Comparison of ENCODE assay signal across 26 cellular contexts in genomic region chr12:43733687-43734086, GRCh38. TPM values are rescaled to one million over a fixed set of nuclear protein-coding genes. Genes with fewer than 3 reads are reported as not detected.
DNase-seq lines count a peak whose midpoint lies in the region; ATAC-seq, FAIRE-seq and TF ChIP-seq lines count a peak whose summit lies in the region.
"Had no signal": no experiment of that assay in that cellular context is flagged by ENCODE, and none has a peak within 500 bp of the region (broad histone marks: within the 10 kb centered on the region; RNA-seq: fewer than 3 reads in every experiment).

No MANE protein-coding gene starts in this region.

- H3K4me1 ChIP-seq in SK-N-SH (ENCODE audit: control insufficient read depth in 1 of 2, insufficient read depth in 2 of 2, low read depth in 1 of 2, low read length in 1 of 2), result peaks cover 0 to 10% of the 10 kb centered on the region in 2 experiments; a peak in 1 of 4 replicates
- H3K4me1 ChIP-seq in kidney (ENCODE audit: control insufficient read depth in 1 of 2, insufficient read depth in 1 of 2, low read depth in 1 of 2, low read length in 2 of 2), result no peaks in the 10 kb centered on the region
- H3K4me1 ChIP-seq: uterus had no signal

- H3K9me3 ChIP-seq in SK-N-SH (no peaks in the 10 kb centered on the region), kidney (ENCODE audit: control insufficient read depth in 1 of 2, low read length in 2 of 2) (no peaks in the 10 kb centered on the region)
- H3K9me3 ChIP-seq: MG63, thoracic aorta, uterus had no signal

- no peak for TF ChIP-seq EP300 in SK-N-SH (IDR thresholded peaks at IDR 0.05; ENCODE audit: borderline replicate concordance in 1 of 2, low read depth in 1 of 2, low read length in 1 of 2)

- WGBS in SK-N-SH (ENCODE audit: low lambda C conversion rate), result 91% methylated on average over 3 of the region's 3 CpGs

- H3K36me3 ChIP-seq in SK-N-SH (replicated peaks in 1 of 2; ENCODE audit: control insufficient read depth in 1 of 2, insufficient read depth in 2 of 2, low read length in 1 of 2) (peaks cover 2 to 31% of the 10 kb centered on the region in 2 experiments), kidney (ENCODE audit: control insufficient read depth in 1 of 2, insufficient read depth in 2 of 2, low read length in 2 of 2) (peaks cover 5 to 7% of the 10 kb centered on the region in 2 donors)
- H3K36me3 ChIP-seq: thoracic aorta, uterus had no signal

- no peaks in the 10 kb centered on the region for H3F3A ChIP-seq in SK-N-SH (replicated peaks; ENCODE audit: insufficient read depth)

- FAIRE-seq in kidney (lab: Jason Lieb, UNC), result no peak
- FAIRE-seq: endometrium had no signal

- TF ChIP-seq RAD21 in SK-N-SH (IDR thresholded peaks at IDR 0.05; ENCODE audit: low read length), result no peak

- no peaks in the 10 kb centered on the region for H4K20me1 ChIP-seq in SK-N-SH (ENCODE audit: insufficient read depth)

- no peaks in the 10 kb centered on the region for H3K79me2 ChIP-seq in SK-N-SH (ENCODE audit: insufficient read depth)

- no peak for DNase-seq in SK-N-SH
- no peak for DNase-seq in LNCaP clone FGC (ENCODE audit: low read depth)
- no peak for DNase-seq in choroid plexus epithelial cell (ENCODE audit: low read depth)
- DNase-seq in kidney, result no peak
- DNase-seq in AG08395 (ENCODE audit: low spot score), result no peak
- DNase-seq in NCI-H510A treated with DMSO at 0.1 percent for 48 hours (lab: John Stamatoyannopoulos, UW), result no peak
- DNase-seq in NCI-H1694 (lab: John Stamatoyannopoulos, UW), result no peak
- DNase-seq: activated CD8-positive, alpha-beta T cell treated with anti-CD3 and anti-CD28 coated beads, Interleukin-2, amount 10 ng/mL, durations not matched to agents 7 days and 5 days; activated naive CD8-positive, alpha-beta T cell treated with anti-CD3 and anti-CD28 coated beads for 36 hours; aorta; central memory CD4-positive, alpha-beta T cell; dermis blood vessel endothelial cell; DMS79; MG63; midbrain; naive thymus-derived CD4-positive, alpha-beta T cell; NCI-H1105 treated with DMSO at 0.1 percent for 48 hours; NCI-H2081; NCI-H345; NCI-H748 treated with DMSO at 0.1 percent for 48 hours; occipital lobe; uterus had no signal

- H2AFZ ChIP-seq in SK-N-SH (ENCODE audit: low read depth), result no peak overlapping the region

- H3K9me2 ChIP-seq in SK-N-SH, result no peaks in the 10 kb centered on the region

- intact Hi-C loops in kidney (cut with DNase I), result no loop called here

- H3K4me2 ChIP-seq in SK-N-SH, result no peak overlapping the region

- no peak overlapping the region for H3K27ac ChIP-seq in SK-N-SH (ENCODE audit: low read depth in 2 of 2, low read length in 1 of 2)
- no peak overlapping the region for H3K27ac ChIP-seq in kidney (ENCODE audit: low read depth in 2 of 2, low read length in 2 of 2)
- H3K27ac ChIP-seq: skin epidermis, thoracic aorta, uterus had no signal

- TF ChIP-seq CTCF in SK-N-SH (IDR thresholded peaks at IDR 0.05), result peak; percentile 20; the same call in 1 of the 2 replicates
- TF ChIP-seq CTCF in LNCaP clone FGC (IDR thresholded peaks at IDR 0.05; ENCODE audit: control insufficient read depth, extremely low read depth, insufficient read depth), result peak; percentile 26; the same call in 1 of the 2 replicates
- peak; percentile 9 for TF ChIP-seq CTCF in choroid plexus epithelial cell (conservative IDR thresholded peaks at IDR 0.05; ENCODE audit: low read depth, low read length)
- no peak for TF ChIP-seq CTCF in kidney (IDR thresholded peaks at IDR 0.05; ENCODE audit: borderline replicate concordance, extremely low read depth, insufficient read depth)

- H3K9ac ChIP-seq in SK-N-SH (no peak overlapping the region), kidney (ENCODE audit: low read length in 2 of 2) (no peak overlapping the region)

- CTCF ChIA-PET in SK-N-SH (lab: Yijun Ruan, JAX), result interaction anchor here (1.2 kb wide), 1 partner anchor 290 kb away, joined by 4 read pairs; no protein-coding TSS in a partner anchor

- no peaks in the 10 kb centered on the region for H3K27me3 ChIP-seq in SK-N-SH (ENCODE audit: insufficient read depth)
- H3K27me3 ChIP-seq: MG63, uterus had no signal

- no peak overlapping the region for H3K4me3 ChIP-seq in SK-N-SH (ENCODE audit: low read depth in 2 of 2, low read length in 1 of 2)
- no peak overlapping the region for H3K4me3 ChIP-seq in LNCaP clone FGC (ENCODE audit: low read depth, low read length)
- no peak overlapping the region for H3K4me3 ChIP-seq in choroid plexus epithelial cell (ENCODE audit: low read depth, low read length)
- no peak overlapping the region for H3K4me3 ChIP-seq in kidney (ENCODE audit: low read length in 2 of 2)
- H3K4me3 ChIP-seq: MG63, skin epidermis, thoracic aorta, uterus had no signal

- POLR2A ChIA-PET in SK-N-SH (lab: Yijun Ruan, JAX), result no interaction called here

- ATAC-seq in SK-N-SH treated with all-trans-retinoic acid at 6 μM for 48 hours, result no peak
- ATAC-seq: activated CD8-positive, alpha-beta T cell treated with anti-CD3 and anti-CD28 coated beads, Interleukin-2, amount 10 ng/mL, durations not matched to agents 7 days and 5 days; naive thymus-derived CD4-positive, alpha-beta T cell had no signal

TF ChIP-seq in SK-N-SH, 30 proteins besides CTCF, POLR2A, EP300 and RAD21 (continues in another document):
- TF ChIP-seq MAX (IDR thresholded peaks at IDR 0.05; ENCODE audit: low read depth), result no peak
- TF ChIP-seq CHD2 (IDR thresholded peaks at IDR 0.05; ENCODE audit: low read length, partially characterized antibody), result no peak
- TF ChIP-seq ZBTB33 (IDR thresholded peaks at IDR 0.05; ENCODE audit: borderline replicate concordance, low read depth), result no peak

TF ChIP-seq in SK-N-SH treated with all-trans-retinoic acid at 6 μM for 48 hours, 23 proteins besides CTCF, POLR2A, EP300 and RAD21:
- TF ChIP-seq RARB (CRISPR knock-in tag; IDR thresholded peaks at IDR 0.05), result no peak
- no peak for TF ChIP-seq ARNTL (CRISPR knock-in tag; IDR thresholded peaks at IDR 0.05; ENCODE audit: borderline replicate concordance, low read depth)

RNA-seq across cellular contexts. Expression of gene PUS7L, which starts 24.9 kb away (rescaled TPM):
- polyA plus RNA-seq in SK-N-SH (2012; rRNA removed), result 1.8 and 2.6 TPM in 2 replicates
- polyA plus RNA-seq in SK-N-SH (2012; cell fraction: cytosol; rRNA removed), result 2.6 and 3.2 TPM in 2 replicates
- polyA plus RNA-seq in SK-N-SH (2012; cell fraction: nucleus; rRNA removed), result 1.6 and 4.1 TPM in 2 replicates
- total RNA-seq in kidney, result 14.5 TPM
- polyA plus RNA-seq in kidney (ENCODE audit: insufficient read depth, low read depth, low replicate concordance), result 1.8 TPM

RNA-seq across cellular contexts. Expression of gene IRAK4, which starts 25.1 kb away (rescaled TPM):
- polyA plus RNA-seq in SK-N-SH (2012; rRNA removed), result 5.1 and 9.3 TPM in 2 replicates
- 6.3 and 6.9 TPM in 2 replicates for polyA plus RNA-seq in SK-N-SH (2012; cell fraction: cytosol; rRNA removed)
- polyA plus RNA-seq in SK-N-SH (2012; cell fraction: nucleus; rRNA removed), result 10.1 and 20.7 TPM in 2 replicates
- total RNA-seq in kidney, result 29.7 TPM
- 10.1 TPM for polyA plus RNA-seq in kidney (ENCODE audit: insufficient read depth, low read depth, low replicate concordance)
